In genomic region chr3:120472121-120472844, GRCh38 we compare ENCODE assay signal across 14 cellular contexts.
"Had no signal": no experiment of that assay in that cellular context is flagged by ENCODE, and none has a peak within 500 bp of the region (broad histone marks: within the 10 kb centered on the region; RNA-seq: fewer than 3 reads in every experiment).

No MANE protein-coding gene starts in this region.

- H3K79me2 ChIP-seq: hepatocyte had no signal

- H3K27ac ChIP-seq: hepatocyte, lower lobe of right lung had no signal

- ATAC-seq: activated T-helper 17 cell treated with anti-CD3 and anti-CD28 coated beads, Interleukin-2, amount 50 U/mL, for 72 hours; left cardiac atrium; lower lobe of right lung; natural killer cell; sciatic nerve had no signal

- H3K27me3 Mint-ChIP-seq: dendritic cell treated with granulocyte-macrophage colony-stimulating factor and Interleukin-4, amounts not matched to agents 40 ng/mL and 50 ng/mL, for 4 days had no signal

- H3K4me1 ChIP-seq: lower lobe of right lung had no signal

- H3K27me3 ChIP-seq: hepatocyte had no signal

- H3K4me3 Mint-ChIP-seq: activated naive CD4-positive, alpha-beta T cell treated with anti-CD3 and anti-CD28 coated beads, Interleukin-2, amount 10 ng/mL, durations not matched to agents 7 days and 5 days; activated T-helper 17 cell treated with anti-CD3 and anti-CD28 coated beads, Interleukin-2, amount 50 U/mL, for 72 hours; dendritic cell treated with granulocyte-macrophage colony-stimulating factor and Interleukin-4, amounts not matched to agents 40 ng/mL and 50 ng/mL, for 4 days; natural killer cell; T-helper 2 cell treated with Interferon-gamma antibody and Interleukin-4, amounts not matched to agents 5 μg/mL and 100 μg/mL, for 36 hours had no signal

- H3K36me3 ChIP-seq: lower lobe of right lung had no signal

- H3K4me2 ChIP-seq: hepatocyte had no signal

- H2AFZ ChIP-seq: hepatocyte had no signal

- H3K4me1 Mint-ChIP-seq: activated naive CD4-positive, alpha-beta T cell treated with anti-CD3 and anti-CD28 coated beads, Interleukin-2, amount 10 ng/mL, durations not matched to agents 7 days and 5 days; activated T-helper 17 cell treated with anti-CD3 and anti-CD28 coated beads, Interleukin-2, amount 50 U/mL, for 72 hours; natural killer cell had no signal

- H3K9me3 ChIP-seq: lower lobe of right lung had no signal

- H3K4me3 ChIP-seq: hepatocyte, lower lobe of right lung had no signal

- H3K9me3 Mint-ChIP-seq: activated naive CD4-positive, alpha-beta T cell treated with anti-CD3 and anti-CD28 coated beads, Interleukin-2, amount 10 ng/mL, durations not matched to agents 7 days and 5 days; activated T-helper 17 cell treated with anti-CD3 and anti-CD28 coated beads, Interleukin-2, amount 50 U/mL, for 72 hours; dendritic cell treated with granulocyte-macrophage colony-stimulating factor and Interleukin-4, amounts not matched to agents 40 ng/mL and 50 ng/mL, for 4 days; natural killer cell; T-helper 2 cell treated with Interferon-gamma antibody and Interleukin-4, amounts not matched to agents 5 μg/mL and 100 μg/mL, for 36 hours had no signal

- DNase-seq: activated CD4-positive, alpha-beta T cell treated with anti-CD3 and anti-CD28 coated beads, Interleukin-2, amount 50 U/mL, for 1 hour; activated naive CD4-positive, alpha-beta T cell treated with anti-CD3 and anti-CD28 coated beads, Interleukin-2, amount 10 ng/mL, durations not matched to agents 7 days and 5 days; activated T-cell treated with anti-CD3 and anti-CD28 coated beads for 4 hours; central memory CD4-positive, alpha-beta T cell; left cardiac atrium; lower lobe of right lung; natural killer cell; stimulated activated CD4-positive, alpha-beta T cell treated with anti-CD3 and anti-CD28 coated beads, Interleukin-12 subunit alpha, Interleukin-12 subunit beta, amount 100 ng/mL, for 4 hours; stimulated activated naive CD4-positive, alpha-beta T cell treated with Interleukin-2 at 50 U/mL for 16 hours had no signal

- H3K27ac Mint-ChIP-seq: activated naive CD4-positive, alpha-beta T cell treated with anti-CD3 and anti-CD28 coated beads, Interleukin-2, amount 10 ng/mL, durations not matched to agents 7 days and 5 days; activated T-helper 17 cell treated with anti-CD3 and anti-CD28 coated beads, Interleukin-2, amount 50 U/mL, for 72 hours; dendritic cell treated with granulocyte-macrophage colony-stimulating factor and Interleukin-4, amounts not matched to agents 40 ng/mL and 50 ng/mL, for 4 days; natural killer cell; T-helper 2 cell treated with Interferon-gamma antibody and Interleukin-4, amounts not matched to agents 5 μg/mL and 100 μg/mL, for 36 hours had no signal

- H3K36me3 Mint-ChIP-seq: activated naive CD4-positive, alpha-beta T cell treated with anti-CD3 and anti-CD28 coated beads, Interleukin-2, amount 10 ng/mL, durations not matched to agents 7 days and 5 days; natural killer cell had no signal
